15 cellular contexts compared by ENCODE assay signal in the genomic region with DNA sequence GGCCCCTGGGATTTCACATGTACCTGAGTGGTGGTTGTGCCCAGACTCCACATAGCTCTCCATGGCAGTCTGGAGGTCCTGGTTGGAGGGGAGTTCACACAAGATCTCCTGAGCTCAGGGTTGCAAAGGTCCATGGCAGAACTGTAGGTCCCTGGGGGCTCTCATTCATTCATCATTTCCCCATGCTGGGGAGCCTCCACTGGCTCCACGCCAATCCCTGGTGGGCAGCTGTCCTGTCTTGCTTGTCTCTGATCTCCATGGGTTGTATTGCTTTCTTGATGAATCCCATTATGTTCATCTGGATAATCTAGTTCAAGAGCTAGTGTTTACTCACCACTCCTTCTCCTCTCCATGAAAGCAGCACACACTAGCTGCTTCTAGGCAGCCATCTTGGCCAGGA. TPM values are rescaled to one million over a fixed set of nuclear protein-coding genes. Genes with fewer than 3 reads are reported as not detected.
DNase-seq lines count a peak whose midpoint lies in the region; ATAC-seq and TF ChIP-seq lines count a peak whose summit lies in the region.
"Had no signal": no experiment of that assay in that cellular context is flagged by ENCODE, and none has a peak within 500 bp of the region (broad histone marks: within the 10 kb centered on the region; RNA-seq: fewer than 3 reads in every experiment).

No MANE protein-coding gene starts in this region.

- peak overlapping the region; percentile 31 for H3K4ac ChIP-seq in neuronal stem cell (ENCODE audit: low read length)

- H3K36me3 ChIP-seq in SJCRH30 (no peaks in the 10 kb centered on the region), neuronal stem cell (replicated peaks in 1 of 2; ENCODE audit: control insufficient read depth in 2 of 2, insufficient read depth in 2 of 2, low read length in 2 of 2) (no peaks in the 10 kb centered on the region), right lobe of liver (no peaks in the 10 kb centered on the region)

- H2BK12ac ChIP-seq in neuronal stem cell (ENCODE audit: low read length): no peak overlapping the region

- no peak for ATAC-seq in right lobe of liver

- H2BK5ac ChIP-seq in neuronal stem cell (ENCODE audit: low read length): no peak overlapping the region

- no peaks in the 10 kb centered on the region for H3K79me1 ChIP-seq in neuronal stem cell (ENCODE audit: low read depth, low read length)

- no peak overlapping the region for H2AK5ac ChIP-seq in neuronal stem cell (ENCODE audit: low read depth, low read length)

- TF ChIP-seq CTCF in right lobe of liver (IDR thresholded peaks at IDR 0.05): no peak

- no peak overlapping the region for H3K23ac ChIP-seq in neuronal stem cell (ENCODE audit: low read depth, low read length, poor library complexity)

- H4K8ac ChIP-seq in neuronal stem cell (ENCODE audit: low read depth, low read length): no peak overlapping the region

- H3K4me3 ChIP-seq in SJCRH30 (no peak overlapping the region), neuronal stem cell (ENCODE audit: low read length in 2 of 2) (peak overlapping the region in 1 of 2 donors; percentile 38), right lobe of liver (no peak overlapping the region)
- H3K4me3 ChIP-seq: GM23248 had no signal

- no peak overlapping the region for H2BK15ac ChIP-seq in neuronal stem cell (ENCODE audit: low read length)

- no peak overlapping the region for H2BK120ac ChIP-seq in neuronal stem cell (ENCODE audit: low read depth, low read length)

- WGBS in neuronal stem cell (ENCODE audit: extremely low coverage in 2 of 2, insufficient read length in 2 of 2, insufficient replicate concordance in 1 of 2), 2 donors: no CpG with 5 or more reads among the region's 1 CpG
- WGBS in right lobe of liver (ENCODE audit: insufficient coverage, low coverage, low lambda C conversion rate, missing lambda C conversion rate): no CpG with 5 or more reads among the region's 1 CpG

- no peak overlapping the region for H3K9ac ChIP-seq in neuronal stem cell (ENCODE audit: low read depth, low read length, poor library complexity)
- H3K9ac ChIP-seq: GM23248 had no signal

- H3K27me3 ChIP-seq in SJCRH30 (no peaks in the 10 kb centered on the region), neuronal stem cell (ENCODE audit: control insufficient read depth in 3 of 3, insufficient read depth in 3 of 3, low read depth in 1 of 3, low read length in 3 of 3) (no peaks in the 10 kb centered on the region), right lobe of liver (no peaks in the 10 kb centered on the region)

- no peak overlapping the region for H3K18ac ChIP-seq in neuronal stem cell (ENCODE audit: low read length)

- intact Hi-C loops in right lobe of liver (cut with DNase I): no loop called here

- no peak overlapping the region for H3K4me2 ChIP-seq in neuronal stem cell (ENCODE audit: insufficient read depth, low read length, poor library complexity, severe bottlenecking)

- TF ChIP-seq POLR2A in right lobe of liver (IDR thresholded peaks at IDR 0.05): no peak

- no peak overlapping the region for H3K14ac ChIP-seq in neuronal stem cell (ENCODE audit: low read length)

- H3K9me3 ChIP-seq in SJCRH30 (replicated peaks) (no peaks in the 10 kb centered on the region; the same call in 1 of the 2 replicates), neuronal stem cell (replicated peaks in 1 of 2; ENCODE audit: control insufficient read depth in 2 of 2, insufficient read depth in 1 of 2, low read depth in 1 of 2, low read length in 2 of 2) (peaks cover 0 to 4% of the 10 kb centered on the region in 2 donors), right lobe of liver (no peaks in the 10 kb centered on the region)
- H3K9me3 ChIP-seq: Caco-2 had no signal

- peak overlapping the region; percentile 82 for H2AFZ ChIP-seq in neuronal stem cell (ENCODE audit: low read length)
- H2AFZ ChIP-seq: GM23248 had no signal

- H4K91ac ChIP-seq in neuronal stem cell (ENCODE audit: low read depth, low read length, poor library complexity): no peak overlapping the region

- no peaks in the 10 kb centered on the region for H3K4me1 ChIP-seq in SJCRH30
- H3K4me1 ChIP-seq in neuronal stem cell (ENCODE audit: control insufficient read depth in 2 of 2, insufficient read depth in 1 of 2, low read depth in 1 of 2, low read length in 2 of 2): peaks cover 2 to 9% of the 10 kb centered on the region in 2 donors
- no peaks in the 10 kb centered on the region for H3K4me1 ChIP-seq in right lobe of liver
- H3K4me1 ChIP-seq: Caco-2 had no signal

- H3K27ac ChIP-seq in SJCRH30 (no peak overlapping the region), neuronal stem cell (replicated peaks; ENCODE audit: low read length) (no peak overlapping the region), right lobe of liver (no peak overlapping the region)
- H3K27ac ChIP-seq: C4-2B, GM23248, HL-60 had no signal

- peak; percentile 5 for DNase-seq in LHCN-M2 (ENCODE audit: low read depth)
- peak; percentile 53 for DNase-seq in NCI-H345 treated with DMSO at 0.1 percent for 48 hours (lab: John Stamatoyannopoulos, UW; ENCODE audit: unreplicated experiment)
- DNase-seq in SJCRH30: peak; percentile 71 to 78
- DNase-seq in neuronal stem cell (ENCODE audit: low spot score): no peak
- no peak for DNase-seq in NCI-H2029 treated with DMSO at 0.1 percent for 48 hours (lab: John Stamatoyannopoulos, UW)
- DNase-seq in right lobe of liver: no peak
- no peak for DNase-seq in NCI-H1436 treated with DMSO at 0.1 percent for 48 hours (lab: John Stamatoyannopoulos, UW)
- DNase-seq: ACHN; Caco-2; CD4-positive, alpha-beta T cell; GM23248; HCEC 1CT had no signal

RNA-seq across cellular contexts. Expression of gene ZSWIM2, which starts 42.4 kb away (rescaled TPM):
- total RNA-seq in LHCN-M2 (2014; rRNA removed): 0.06 TPM in 1 of 2 replicates, not detected in the other
- not detected for polyA plus RNA-seq in LHCN-M2 (2012)
- not detected in 2 replicates for total RNA-seq in SJCRH30 (2014; rRNA removed; shearing (Covaris generic))
- polyA plus RNA-seq in neuronal stem cell (2013, experiment 1 of 2): 0.18 TPM
- polyA plus RNA-seq in neuronal stem cell (2013, experiment 2 of 2): 0.18 TPM
- not detected for total RNA-seq in right lobe of liver
- total RNA-seq: Caco-2; CD4-positive, alpha-beta T cell; GM23248; HT1080 had no signal
- polyA plus RNA-seq: GM23248 had no signal

Comparison
In these comparisons a context has a peak if more than half of its experiments do, and no peak if none do; other contexts are left out.
1. DNase-seq: peak in LHCN-M2 (single experiment), NCI-H345 treated with DMSO at 0.1 percent for 48 hours (single experiment) and SJCRH30 (2 of 2); none in neuronal stem cell (single experiment), NCI-H2029 treated with DMSO at 0.1 percent for 48 hours (single experiment), right lobe of liver (0 of 3) and NCI-H1436 treated with DMSO at 0.1 percent for 48 hours (single experiment).